ENCODE assay signal across 16 cellular contexts in genomic region chr1:29247044-29247443, GRCh38. TPM values are rescaled to one million over a fixed set of nuclear protein-coding genes. Genes with fewer than 3 reads are reported as not detected.
DNase-seq lines count a peak whose midpoint lies in the region; ATAC-seq and TF ChIP-seq lines count a peak whose summit lies in the region.
"Had no signal": no experiment of that assay in that cellular context is flagged by ENCODE, and none has a peak within 500 bp of the region (broad histone marks: within the 10 kb centered on the region; RNA-seq: fewer than 3 reads in every experiment).

No MANE protein-coding gene starts in this region.

- TF ChIP-seq CTCF in CD14-positive monocyte (IDR thresholded peaks at IDR 0.05) (no peak), H9 (conservative IDR thresholded peaks at IDR 0.05) (no peak)

- peaks cover 2 to 6% (median 2%) of the 10 kb centered on the region in 3 donors for H3K27me3 Mint-ChIP-seq in CD14-positive monocyte (ENCODE audit: low read depth in 3 of 3)
- H3K27me3 Mint-ChIP-seq in H9 (ENCODE audit: low read depth) = no peaks in the 10 kb centered on the region

- H3K4me1 Mint-ChIP-seq in CD14-positive monocyte = peaks cover 3% of the 10 kb centered on the region
- H3K4me1 Mint-ChIP-seq in H9 = peaks cover 43 to 50% of the 10 kb centered on the region in 2 experiments
- H3K4me1 Mint-ChIP-seq: B cell; CD4-positive, CD25-positive, alpha-beta regulatory T cell; CD8-positive, alpha-beta memory T cell had no signal

- no peaks in the 10 kb centered on the region for H3K36me3 ChIP-seq in KOPT-K1 (ENCODE audit: insufficient read depth, low read length)
- H3K36me3 ChIP-seq in mesendoderm (ENCODE audit: control insufficient read depth, insufficient read depth, low read length) = no peaks in the 10 kb centered on the region
- H3K36me3 ChIP-seq in trophoblast cell (ENCODE audit: control insufficient read depth in 1 of 2, insufficient read depth in 2 of 2, low read length in 2 of 2) = no peaks in the 10 kb centered on the region
- H3K36me3 ChIP-seq: BLaER1 treated with 17β-estradiol and CSF1 and Interleukin-3, amounts not matched to agents 10 nM and 100 nM had no signal

- H3K4ac ChIP-seq in mesendoderm (ENCODE audit: low read depth, low read length) (no peak overlapping the region), trophoblast cell (ENCODE audit: low read depth, low read length) (no peak overlapping the region), H9 (ENCODE audit: low read depth, low read length) (no peak overlapping the region)

- H4K20me1 ChIP-seq in H9 (ENCODE audit: control insufficient read depth, insufficient read depth, insufficient read length) = no peaks in the 10 kb centered on the region

- H3K36me3 Mint-ChIP-seq in CD14-positive monocyte (no peaks in the 10 kb centered on the region), H9 (ENCODE audit: insufficient read depth in 1 of 3, low read depth in 3 of 3) (no peaks in the 10 kb centered on the region)
- H3K36me3 Mint-ChIP-seq: CD4-positive, CD25-positive, alpha-beta regulatory T cell; CD8-positive, alpha-beta memory T cell had no signal

- DNase-seq in CD14-positive monocyte (ENCODE audit: low spot score) = peak; percentile 15
- DNase-seq in mesendoderm = no peak
- no peak for DNase-seq in trophoblast cell
- no peak for DNase-seq in HuH-7.5 (ENCODE audit: low spot score)
- no peak for DNase-seq in H9
- DNase-seq: CD4-positive, CD25-positive, alpha-beta regulatory T cell; CD8-positive, alpha-beta memory T cell; COR-L47; HCEC 1CT; IMR-90 had no signal

- H3K79me1 ChIP-seq in mesendoderm (ENCODE audit: low read length) (peaks cover 43% of the 10 kb centered on the region), trophoblast cell (ENCODE audit: low read length) (peaks cover 39% of the 10 kb centered on the region), H9 (ENCODE audit: insufficient read depth, low read depth, low read length, poor library complexity, severe bottlenecking) (no peaks in the 10 kb centered on the region)

- H2AK5ac ChIP-seq in mesendoderm (ENCODE audit: low read length) = no peak overlapping the region
- no peak overlapping the region for H2AK5ac ChIP-seq in trophoblast cell (ENCODE audit: low read length)
- no peak overlapping the region for H2AK5ac ChIP-seq in H9 (ENCODE audit: insufficient read length, low read length)

- H3K18ac ChIP-seq in mesendoderm (ENCODE audit: low read length) = no peak overlapping the region
- H3K18ac ChIP-seq in trophoblast cell (ENCODE audit: low read length) = no peak overlapping the region
- H3K18ac ChIP-seq in H9 (ENCODE audit: insufficient read length, low read depth, low read length) = no peak overlapping the region

- WGBS in mesendoderm (ENCODE audit: extremely low coverage, insufficient coverage, low lambda C conversion rate) = no CpG with 5 or more reads among the region's 3 CpGs
- WGBS in trophoblast cell (ENCODE audit: extremely low coverage, insufficient coverage, insufficient read length) = no CpG with 5 or more reads among the region's 3 CpGs
- WGBS in H9 (ENCODE audit: extremely low coverage, insufficient read length, low lambda C conversion rate) = no CpG with 5 or more reads among the region's 3 CpGs

- H3K4me2 ChIP-seq in mesendoderm (ENCODE audit: low read length) (no peak overlapping the region), trophoblast cell (ENCODE audit: low read length) (no peak overlapping the region), H9 (ENCODE audit: insufficient read depth, insufficient read length, low read length) (no peak overlapping the region)
- H3K4me2 ChIP-seq: BLaER1 treated with 17β-estradiol and CSF1 and Interleukin-3, amounts not matched to agents 10 nM and 100 nM had no signal

- H3K9me3 Mint-ChIP-seq in CD14-positive monocyte (peaks cover 0 to 3% (median 0%) of the 10 kb centered on the region in 7 donors), H9 (no peaks in the 10 kb centered on the region)
- H3K9me3 Mint-ChIP-seq: CD4-positive, CD25-positive, alpha-beta regulatory T cell; CD8-positive, alpha-beta memory T cell had no signal

- H4K8ac ChIP-seq in mesendoderm (ENCODE audit: low read depth, low read length) = no peak overlapping the region
- H4K8ac ChIP-seq in trophoblast cell (ENCODE audit: low read depth, low read length) = no peak overlapping the region
- H4K8ac ChIP-seq in H9 (replicated peaks; ENCODE audit: insufficient read length, low read depth, low read length) = no peak overlapping the region

- H3K9me3 ChIP-seq in KOPT-K1 (ENCODE audit: insufficient read depth, low read length, poor library complexity, severe bottlenecking) (no peaks in the 10 kb centered on the region), trophoblast cell (ENCODE audit: insufficient read depth, low read depth, low read length) (peaks cover 3% of the 10 kb centered on the region), H9 (ENCODE audit: control insufficient read depth, low read depth, low read length) (no peaks in the 10 kb centered on the region)
- H3K9me3 ChIP-seq: BLaER1 treated with 17β-estradiol and CSF1 and Interleukin-3, amounts not matched to agents 10 nM and 100 nM had no signal

- no peak overlapping the region for H3K23ac ChIP-seq in mesendoderm (ENCODE audit: low read length)
- no peak overlapping the region for H3K23ac ChIP-seq in trophoblast cell (ENCODE audit: low read length)
- H3K23ac ChIP-seq in H9 (ENCODE audit: insufficient read length, low read depth, low read length) = no peak overlapping the region

- H3K79me2 ChIP-seq in mesendoderm (ENCODE audit: control insufficient read depth, insufficient read depth, low read length) = peaks cover 71% of the 10 kb centered on the region
- H3K79me2 ChIP-seq in trophoblast cell (ENCODE audit: control insufficient read depth, insufficient read depth, low read length, poor library complexity) = peaks cover 25% of the 10 kb centered on the region
- H3K79me2 ChIP-seq in H9 (ENCODE audit: insufficient read depth, low read length) = no peaks in the 10 kb centered on the region

- H3K4me3 ChIP-seq in mesendoderm (ENCODE audit: low read length) = no peak overlapping the region
- H3K4me3 ChIP-seq in trophoblast cell (ENCODE audit: low read depth, low read length) = no peak overlapping the region
- H3K4me3 ChIP-seq: BLaER1 treated with 17β-estradiol and CSF1 and Interleukin-3, amounts not matched to agents 10 nM and 100 nM; K562 had no signal

- H3K23me2 ChIP-seq in H9 (ENCODE audit: insufficient read length, low read depth, low read length, poor library complexity, severe bottlenecking) = peaks cover 3% of the 10 kb centered on the region

- H2AFZ ChIP-seq in trophoblast cell (ENCODE audit: insufficient read depth, low read length, poor library complexity) (no peak overlapping the region), H9 (ENCODE audit: low read length) (no peak overlapping the region)

- H3K27ac Mint-ChIP-seq in CD14-positive monocyte (no peak overlapping the region), H9 (peak overlapping the region in 1 of 3 experiments; percentile 2; a peak in 3 of 7 replicates)
- H3K27ac Mint-ChIP-seq: B cell; CD4-positive, CD25-positive, alpha-beta regulatory T cell; CD8-positive, alpha-beta memory T cell had no signal

- no peak overlapping the region for H3K9ac ChIP-seq in mesendoderm (ENCODE audit: low read length)
- H3K9ac ChIP-seq in trophoblast cell (ENCODE audit: low read length) = no peak overlapping the region
- H3K9ac ChIP-seq in H9 (ENCODE audit: extremely low read depth, insufficient read length, low read length) = no peak overlapping the region
- H3K9ac ChIP-seq: BLaER1 treated with 17β-estradiol and CSF1 and Interleukin-3, amounts not matched to agents 10 nM and 100 nM had no signal

- H2BK120ac ChIP-seq in mesendoderm (ENCODE audit: low read depth, low read length) (no peak overlapping the region), trophoblast cell (ENCODE audit: insufficient read depth, low read length, poor library complexity) (no peak overlapping the region), H9 (ENCODE audit: low read depth, low read length, poor library complexity, severe bottlenecking) (no peak overlapping the region)

- no peak overlapping the region for H3T11ph ChIP-seq in H9 (ENCODE audit: low read length)

- no peak overlapping the region for H3K4me3 Mint-ChIP-seq in CD14-positive monocyte
- no peak overlapping the region for H3K4me3 Mint-ChIP-seq in H9
- H3K4me3 Mint-ChIP-seq: B cell; CD4-positive, CD25-positive, alpha-beta regulatory T cell; CD8-positive, alpha-beta memory T cell had no signal

- no peak overlapping the region for H2BK15ac ChIP-seq in mesendoderm (replicated peaks; ENCODE audit: low read depth)
- no peak overlapping the region for H2BK15ac ChIP-seq in H9 (ENCODE audit: low read depth, low read length)

- H2BK12ac ChIP-seq in trophoblast cell (ENCODE audit: low read length) (no peak overlapping the region), H9 (ENCODE audit: insufficient read length, low read depth, low read length) (no peak overlapping the region)

- H3K56ac ChIP-seq in mesendoderm (ENCODE audit: low read length) = peak overlapping the region; percentile 73
- H3K56ac ChIP-seq in H9 (ENCODE audit: insufficient read length, low read depth, low read length) = no peak overlapping the region

- no peak overlapping the region for H3K14ac ChIP-seq in trophoblast cell (ENCODE audit: low read length)
- no peak overlapping the region for H3K14ac ChIP-seq in H9 (ENCODE audit: insufficient read depth, low read length)

- no peak for TF ChIP-seq POLR2A in GM18505 (IDR thresholded peaks at IDR 0.05; ENCODE audit: borderline replicate concordance, extremely low read depth, insufficient read depth, insufficient read length)

- H4K12ac ChIP-seq in trophoblast cell (ENCODE audit: low read depth, low read length) = no peak overlapping the region

- no peak overlapping the region for H2BK20ac ChIP-seq in H9 (ENCODE audit: low read depth, low read length, poor library complexity, severe bottlenecking)

- H4K91ac ChIP-seq in trophoblast cell (ENCODE audit: low read depth, low read length) (peak overlapping the region; percentile 14), H9 (ENCODE audit: insufficient read length, low read depth, low read length) (no peak overlapping the region)

- H3K4me1 ChIP-seq in mesendoderm (ENCODE audit: control insufficient read depth, low read depth, low read length) (peaks cover 49% of the 10 kb centered on the region), trophoblast cell (ENCODE audit: control insufficient read depth in 1 of 2, insufficient read depth in 2 of 2, low read length in 2 of 2) (peaks cover 60 to 69% of the 10 kb centered on the region in 2 experiments), H9 (ENCODE audit: insufficient read depth, low read length) (peaks cover 13% of the 10 kb centered on the region; the same call in 1 of the 2 replicates)

- H2BK5ac ChIP-seq in mesendoderm (ENCODE audit: low read length) = peak overlapping the region; percentile 26
- no peak overlapping the region for H2BK5ac ChIP-seq in trophoblast cell (ENCODE audit: low read depth, low read length, poor library complexity)
- no peak overlapping the region for H2BK5ac ChIP-seq in H9 (ENCODE audit: insufficient read length, low read length)

- H4K5ac ChIP-seq in mesendoderm (ENCODE audit: low read length) (no peak overlapping the region), H9 (ENCODE audit: insufficient read length, low read depth, low read length) (no peak overlapping the region)

- ATAC-seq in GM18505 (IDR thresholded peaks at IDR 0.05; ENCODE audit: unreplicated experiment) = no peak
- ATAC-seq: K562 had no signal

- H3K27ac ChIP-seq in KOPT-K1 (ENCODE audit: low read depth, low read length, poor library complexity, severe bottlenecking) = peak overlapping the region; percentile 31
- H3K27ac ChIP-seq in mesendoderm (ENCODE audit: low read depth, low read length) = no peak overlapping the region
- no peak overlapping the region for H3K27ac ChIP-seq in trophoblast cell (ENCODE audit: low read depth, low read length)
- H3K27ac ChIP-seq in H9 (ENCODE audit: insufficient read length, low read depth, low read length) = no peak overlapping the region
- H3K27ac ChIP-seq: BLaER1 treated with 17β-estradiol and CSF1 and Interleukin-3, amounts not matched to agents 10 nM and 100 nM; HL-60 had no signal

- intact Hi-C loops in CD14-positive monocyte (cut with micrococcal nuclease) = no loop called here

- H3K27me3 ChIP-seq in mesendoderm (ENCODE audit: insufficient read depth, low read length, poor library complexity) (no peaks in the 10 kb centered on the region), trophoblast cell (ENCODE audit: insufficient read depth, low read length) (no peaks in the 10 kb centered on the region), H9 (ENCODE audit: insufficient read depth, low read length) (no peaks in the 10 kb centered on the region)

RNA-seq across cellular contexts. Expression of gene PTPRU, which starts 10.7 kb away (rescaled TPM):
- polyA plus RNA-seq in CD14-positive monocyte = under 1 TPM in 1 of 2 donors, not detected in 1; 0.42 TPM
- 25.6 TPM for polyA plus RNA-seq in mesendoderm (2013, experiment 1 of 2)
- polyA plus RNA-seq in mesendoderm (2013, experiment 2 of 2) = 25.8 TPM
- 33.5 and 35.1 TPM in 2 replicates for polyA plus RNA-seq in trophoblast cell (2013)
- 45.0 and 45.5 TPM in 2 replicates for total RNA-seq in H9 (2021)
- total RNA-seq: CD4-positive, CD25-positive, alpha-beta regulatory T cell had no signal
- polyA plus RNA-seq: CD4-positive, CD25-positive, alpha-beta regulatory T cell had no signal

RNA-seq across cellular contexts. Expression of gene MECR, which starts 16.3 kb away (rescaled TPM):
- polyA plus RNA-seq in CD14-positive monocyte = 1 to 10 TPM; 6.3 to 7.5 TPM
- polyA plus RNA-seq in mesendoderm (2013, experiment 1 of 2) = 21.4 TPM
- 23.3 TPM for polyA plus RNA-seq in mesendoderm (2013, experiment 2 of 2)
- 17.6 and 18.9 TPM in 2 replicates for polyA plus RNA-seq in trophoblast cell (2013)
- 25.8 and 30.9 TPM in 2 replicates for total RNA-seq in H9 (2021)
